Comparison of ENCODE assay signal across 8 cellular contexts in genomic region chr19:55386515-55386947, GRCh38. TPM values are rescaled to one million over a fixed set of nuclear protein-coding genes. Genes with fewer than 3 reads are reported as not detected.
A peak's percentile ranks its signal among the peaks of the same experiment; 100 is the strongest.
DNase-seq lines count a peak whose midpoint lies in the region; ATAC-seq and TF ChIP-seq lines count a peak whose summit lies in the region.

No MANE protein-coding gene starts in this region.

- H2AFZ ChIP-seq in Loucy (ENCODE audit: low read length): no peak overlapping the region

- H3K27ac ChIP-seq in colonic mucosa: peak overlapping the region; percentile 94

- peaks cover 9 to 50% (median 21%) of the 10 kb centered on the region in 3 donors for H3K36me3 Mint-ChIP-seq in naive thymus-derived CD8-positive, alpha-beta T cell

- no peaks in the 10 kb centered on the region for H3K9me3 ChIP-seq in BE2C
- no peaks in the 10 kb centered on the region for H3K9me3 ChIP-seq in Loucy (ENCODE audit: insufficient read depth, low read depth, low read length)
- no peaks in the 10 kb centered on the region for H3K9me3 ChIP-seq in colonic mucosa

- H3K79me2 ChIP-seq in Loucy (ENCODE audit: insufficient read depth, low read length): peaks cover 60% of the 10 kb centered on the region

- H3K9ac ChIP-seq in Loucy (ENCODE audit: low read depth, low read length, poor library complexity, severe bottlenecking) (peak overlapping the region; percentile 99), colonic mucosa (ENCODE audit: low read depth in 2 of 2, low read length in 2 of 2) (peak overlapping the region; percentile 84 to 95)

- peaks cover 54% of the 10 kb centered on the region for H3K36me3 ChIP-seq in BE2C
- H3K36me3 ChIP-seq in Loucy (ENCODE audit: insufficient read depth, low read length): peaks cover 23% of the 10 kb centered on the region; the same call in 1 of the 2 replicates
- H3K36me3 ChIP-seq in colonic mucosa: peaks cover 24% of the 10 kb centered on the region

- no peaks in the 10 kb centered on the region for H3K27me3 Mint-ChIP-seq in naive thymus-derived CD8-positive, alpha-beta T cell

- TF ChIP-seq CTCF in BE2C (IDR thresholded peaks at IDR 0.05; ENCODE audit: low read depth, low read length) (no peak), Loucy (conservative IDR thresholded peaks at IDR 0.05; ENCODE audit: low read length) (no peak), colonic mucosa (IDR thresholded peaks at IDR 0.05) (no peak)

- H3K9me3 Mint-ChIP-seq in naive thymus-derived CD8-positive, alpha-beta T cell: peaks cover 0 to 2% (median 0%) of the 10 kb centered on the region in 9 donors

- DNase-seq in BE2C: no peak
- DNase-seq in colonic mucosa: no peak
- DNase-seq in naive thymus-derived CD8-positive, alpha-beta T cell: no peak
- DNase-seq in activated gamma-delta T cell treated with Interleukin-2 at 50 U/mL for 16 hours: no peak
- no peak for DNase-seq in activated CD4-positive, CD25-positive, alpha-beta regulatory T cell (lab: John Stamatoyannopoulos, UW)
- DNase-seq in activated CD4-positive, alpha-beta T cell treated with anti-CD3 and anti-CD28 coated beads, Interleukin-2, amount 50 U/mL, for 1 hour: no peak

- H4K20me1 ChIP-seq in Loucy (ENCODE audit: insufficient read depth, low read length, poor library complexity, severe bottlenecking): peaks cover 57% of the 10 kb centered on the region

- intact Hi-C loops in colonic mucosa (cut with DNase I): no loop called here

- H3K27ac Mint-ChIP-seq in naive thymus-derived CD8-positive, alpha-beta T cell: peak overlapping the region; percentile 98 to 100 (median 99)

- H3K4me3 ChIP-seq in BE2C (ENCODE audit: low read depth, low read length): peak overlapping the region; percentile 86
- peak overlapping the region; percentile 100 for H3K4me3 ChIP-seq in Loucy (ENCODE audit: low read length, poor library complexity, severe bottlenecking)
- H3K4me3 ChIP-seq in colonic mucosa: peak overlapping the region; percentile 73

- POLR2A ChIA-PET in naive thymus-derived CD8-positive, alpha-beta T cell (lab: Charles Lee): interaction anchor here (0.6 to 12.9 kb wide), 9 partner anchors 12 to 132 kb away, joined by 3 to 181 read pairs (median 19); partner anchors contain the start of genes KMT5C, PPP6R1 and UBE2S

- no peaks in the 10 kb centered on the region for H3K27me3 ChIP-seq in BE2C
- no peaks in the 10 kb centered on the region for H3K27me3 ChIP-seq in Loucy (ENCODE audit: insufficient read depth, low read length, poor library complexity, severe bottlenecking)
- H3K27me3 ChIP-seq in colonic mucosa: no peaks in the 10 kb centered on the region

- peak overlapping the region; percentile 100 for H3K4me2 ChIP-seq in Loucy (ENCODE audit: low read depth, low read length, poor library complexity, severe bottlenecking)

- no peaks in the 10 kb centered on the region for H3F3A ChIP-seq in Loucy (ENCODE audit: low read depth)

- H3K4me1 ChIP-seq in BE2C (peaks cover 3% of the 10 kb centered on the region; the same call in 1 of the 2 replicates), Loucy (ENCODE audit: insufficient read depth, low read length, poor library complexity, severe bottlenecking) (peaks cover 49% of the 10 kb centered on the region), colonic mucosa (peaks cover 23% of the 10 kb centered on the region)

- H3K4me1 Mint-ChIP-seq in naive thymus-derived CD8-positive, alpha-beta T cell: peaks cover 35 to 82% (median 78%) of the 10 kb centered on the region in 4 donors

- H3K9me2 ChIP-seq in Loucy (replicated peaks; ENCODE audit: low read depth, low read length): no peaks in the 10 kb centered on the region

- peak overlapping the region; percentile 99 to 100 (median 100) for H3K4me3 Mint-ChIP-seq in naive thymus-derived CD8-positive, alpha-beta T cell

- no peak for ATAC-seq in naive thymus-derived CD8-positive, alpha-beta T cell
- no peak for ATAC-seq in GM18858 (IDR thresholded peaks at IDR 0.05; ENCODE audit: unreplicated experiment)

RNA-seq across cellular contexts. Expression of gene RPL28, which starts 0.8 kb away (rescaled TPM):
- polyA plus RNA-seq in BE2C (2012; ENCODE audit: insufficient read depth, insufficient read length, low read depth): 1,259 TPM
- 1,000 to 10,000 TPM; 1,447 to 1,819 TPM for total RNA-seq in colonic mucosa
- 1,000 to 10,000 TPM; 2,967 to 2,995 TPM for total RNA-seq in naive thymus-derived CD8-positive, alpha-beta T cell
- 1,000 to 10,000 TPM in 1 of 3 donors, 100 to 1,000 TPM in 2; 559 to 1,017 (median 787) TPM for polyA plus RNA-seq in naive thymus-derived CD8-positive, alpha-beta T cell

RNA-seq across cellular contexts. Expression of gene TMEM238, which starts 2.4 kb away (rescaled TPM):
- polyA plus RNA-seq in BE2C (2012; ENCODE audit: insufficient read depth, insufficient read length, low read depth): 4.6 TPM
- total RNA-seq in colonic mucosa: 10 to 100 TPM; 78.1 to 85.9 TPM
- 10 to 100 TPM in 1 of 2 experiments, 1 to 10 TPM in 1; 10.0 to 10.2 TPM for total RNA-seq in naive thymus-derived CD8-positive, alpha-beta T cell
- polyA plus RNA-seq in naive thymus-derived CD8-positive, alpha-beta T cell: 1 to 10 TPM; 1.1 to 1.5 (median 1.3) TPM

RNA-seq across cellular contexts. Expression of gene TMEM190, which starts 9.9 kb away (rescaled TPM):
- not detected for polyA plus RNA-seq in BE2C (2012; ENCODE audit: insufficient read depth, insufficient read length, low read depth)
- total RNA-seq in colonic mucosa: not detected
- not detected for total RNA-seq in naive thymus-derived CD8-positive, alpha-beta T cell
- polyA plus RNA-seq in naive thymus-derived CD8-positive, alpha-beta T cell: not detected

RNA-seq across cellular contexts. Expression of gene IL11, which starts 16.3 kb away (rescaled TPM):
- polyA plus RNA-seq in BE2C (2012; ENCODE audit: insufficient read depth, insufficient read length, low read depth): not detected
- under 1 TPM in 1 of 2 donors, not detected in 1; 0.64 TPM for total RNA-seq in colonic mucosa
- under 1 TPM in 1 of 2 experiments, not detected in 1; 0.21 TPM for total RNA-seq in naive thymus-derived CD8-positive, alpha-beta T cell
- not detected for polyA plus RNA-seq in naive thymus-derived CD8-positive, alpha-beta T cell

RNA-seq across cellular contexts. Expression of gene UBE2S, which starts 21.1 kb away (rescaled TPM):
- polyA plus RNA-seq in BE2C (2012; ENCODE audit: insufficient read depth, insufficient read length, low read depth): 523 TPM
- 100 to 1,000 TPM in 1 of 2 donors, 10 to 100 TPM in 1; 43.8 to 147 TPM for total RNA-seq in colonic mucosa
- total RNA-seq in naive thymus-derived CD8-positive, alpha-beta T cell: 10 to 100 TPM; 18.1 to 20.2 TPM
- polyA plus RNA-seq in naive thymus-derived CD8-positive, alpha-beta T cell: 10 to 100 TPM; 18.6 to 25.8 (median 24.5) TPM

Comparison
In these comparisons a context has a peak if more than half of its experiments do, and no peak if none do; other contexts are left out.
1. RNA of gene TMEM238, which starts 2.4 kb away (total RNA-seq): 78.1 to 85.9 TPM in colonic mucosa; 10.0 to 10.2 TPM in naive thymus-derived CD8-positive, alpha-beta T cell; every median in the first group is over 4 times any median in the second.
2. Peak in every context shown above with its lines, with median percentiles within 50 percentile points of each other: H3K4me3 ChIP-seq.